Comparison of ENCODE assay signal across 11 cellular contexts in genomic region chr2:47003641-47004427, GRCh38.
DNase-seq lines count a peak whose midpoint lies in the region; ATAC-seq and TF ChIP-seq lines count a peak whose summit lies in the region.
"Had no signal": no experiment of that assay in that cellular context is flagged by ENCODE, and none has a peak within 500 bp of the region (broad histone marks: within the 10 kb centered on the region; RNA-seq: fewer than 3 reads in every experiment).

No MANE protein-coding gene starts in this region.

- DNase-seq in activated naive CD4-positive, alpha-beta T cell treated with anti-CD3 and anti-CD28 coated beads, Interleukin-2, amount 50 U/mL, for 72 hours (ENCODE audit: low spot score in 2 of 2), result no peak
- no peak for DNase-seq in activated naive CD4-positive, alpha-beta T cell treated with anti-CD3 and anti-CD28 coated beads for 36 hours
- DNase-seq in activated T-helper 1 cell treated with anti-CD3 and anti-CD28 coated beads, Interleukin-12 subunit alpha, Interleukin-12 subunit beta, Interleukin-2, Interleukin-4 antibody, amounts not matched to agents 30 ng/mL and 10 ng/mL and 1 ng/mL, durations not matched to agents 14 hours and 24 hours and 36 hours (ENCODE audit: low spot score), result no peak
- DNase-seq in mesenchymal stem cell, result peak; percentile 30
- DNase-seq in type B pancreatic cell (ENCODE audit: extremely low spot score, unreplicated experiment), result no peak
- DNase-seq in NCI-H1436 (lab: John Stamatoyannopoulos, UW), result no peak
- DNase-seq in SKM-1 treated with dmso at 0.1 percent for 144 hours (lab: John Stamatoyannopoulos, UW; ENCODE audit: unreplicated experiment), result no peak
- DNase-seq: kidney, upper lobe of right lung had no signal

- H2AFZ ChIP-seq in mesenchymal stem cell (ENCODE audit: low read depth, low read length), result no peak overlapping the region

- peak overlapping the region; percentile 65 for H4K91ac ChIP-seq in mesenchymal stem cell (ENCODE audit: low read length)

- peaks cover 0 to 11% of the 10 kb centered on the region in 2 donors for H3K36me3 Mint-ChIP-seq in activated naive CD4-positive, alpha-beta T cell treated with anti-CD3 and anti-CD28 coated beads, Interleukin-2, amount 50 U/mL, for 72 hours
- H3K36me3 Mint-ChIP-seq in activated naive CD4-positive, alpha-beta T cell treated with anti-CD3 and anti-CD28 coated beads for 36 hours (ENCODE audit: low read depth), result peaks cover 22% of the 10 kb centered on the region
- peaks cover 26% of the 10 kb centered on the region for H3K36me3 Mint-ChIP-seq in activated T-helper 1 cell treated with anti-CD3 and anti-CD28 coated beads, Interleukin-12 subunit alpha, Interleukin-12 subunit beta, Interleukin-2, Interleukin-4 antibody, amounts not matched to agents 30 ng/mL and 10 ng/mL and 1 ng/mL, durations not matched to agents 14 hours and 24 hours and 36 hours (ENCODE audit: low read depth)
- peaks cover 7% of the 10 kb centered on the region for H3K36me3 Mint-ChIP-seq in type B pancreatic cell

- H3K14ac ChIP-seq in mesenchymal stem cell (ENCODE audit: low read length in 2 of 2), result peak overlapping the region in 1 of 2 experiments; percentile 26

- H3K36me3 ChIP-seq in mesenchymal stem cell (ENCODE audit: control insufficient read depth in 1 of 2, insufficient read depth in 2 of 2, low read depth in 1 of 2, low read length in 2 of 2), result peaks cover 75 to 77% of the 10 kb centered on the region in 2 experiments

- H3K4me3 Mint-ChIP-seq in activated naive CD4-positive, alpha-beta T cell treated with anti-CD3 and anti-CD28 coated beads for 36 hours, result no peak overlapping the region
- no peak overlapping the region for H3K4me3 Mint-ChIP-seq in activated T-helper 1 cell treated with anti-CD3 and anti-CD28 coated beads, Interleukin-12 subunit alpha, Interleukin-12 subunit beta, Interleukin-2, Interleukin-4 antibody, amounts not matched to agents 30 ng/mL and 10 ng/mL and 1 ng/mL, durations not matched to agents 14 hours and 24 hours and 36 hours
- H3K4me3 Mint-ChIP-seq in type B pancreatic cell, result no peak overlapping the region

- H3K18ac ChIP-seq in mesenchymal stem cell (ENCODE audit: low read depth in 1 of 2, low read length in 2 of 2), result peak overlapping the region; percentile 67 to 73

- peak overlapping the region in 1 of 2 donors; percentile 94 for H3K27ac Mint-ChIP-seq in activated naive CD4-positive, alpha-beta T cell treated with anti-CD3 and anti-CD28 coated beads, Interleukin-2, amount 50 U/mL, for 72 hours
- H3K27ac Mint-ChIP-seq in activated naive CD4-positive, alpha-beta T cell treated with anti-CD3 and anti-CD28 coated beads for 36 hours, result no peak overlapping the region
- peak overlapping the region; percentile 33 for H3K27ac Mint-ChIP-seq in activated T-helper 1 cell treated with anti-CD3 and anti-CD28 coated beads, Interleukin-12 subunit alpha, Interleukin-12 subunit beta, Interleukin-2, Interleukin-4 antibody, amounts not matched to agents 30 ng/mL and 10 ng/mL and 1 ng/mL, durations not matched to agents 14 hours and 24 hours and 36 hours
- peak overlapping the region; percentile 63 for H3K27ac Mint-ChIP-seq in type B pancreatic cell

- H2BK12ac ChIP-seq in mesenchymal stem cell (ENCODE audit: low read length in 2 of 2), result peak overlapping the region; percentile 45 to 82

- peak overlapping the region; percentile 64 for H2BK120ac ChIP-seq in mesenchymal stem cell (ENCODE audit: low read depth, low read length)

- no peak overlapping the region for H2AK5ac ChIP-seq in mesenchymal stem cell (ENCODE audit: low read length, severe bottlenecking)

- H2BK5ac ChIP-seq in mesenchymal stem cell (ENCODE audit: low read depth, low read length, poor library complexity, severe bottlenecking), result no peak overlapping the region

- H3K23ac ChIP-seq in mesenchymal stem cell (ENCODE audit: low read length in 2 of 2), result no peak overlapping the region

- peak overlapping the region; percentile 53 for H4K8ac ChIP-seq in mesenchymal stem cell (ENCODE audit: low read length)

- H3K4me1 Mint-ChIP-seq in activated naive CD4-positive, alpha-beta T cell treated with anti-CD3 and anti-CD28 coated beads for 36 hours (ENCODE audit: low read depth), result no peaks in the 10 kb centered on the region
- H3K4me1 Mint-ChIP-seq in activated T-helper 1 cell treated with anti-CD3 and anti-CD28 coated beads, Interleukin-12 subunit alpha, Interleukin-12 subunit beta, Interleukin-2, Interleukin-4 antibody, amounts not matched to agents 30 ng/mL and 10 ng/mL and 1 ng/mL, durations not matched to agents 14 hours and 24 hours and 36 hours (ENCODE audit: low read depth), result peaks cover 5% of the 10 kb centered on the region
- peaks cover 51% of the 10 kb centered on the region for H3K4me1 Mint-ChIP-seq in type B pancreatic cell (ENCODE audit: unreplicated experiment)

- H3K27me3 ChIP-seq in mesenchymal stem cell (ENCODE audit: control insufficient read depth in 1 of 2, insufficient read depth in 1 of 2, low read length in 2 of 2), result no peaks in the 10 kb centered on the region
- H3K27me3 ChIP-seq: upper lobe of right lung had no signal

- CTCF ChIA-PET in activated naive CD4-positive, alpha-beta T cell treated with anti-CD3 and anti-CD28 coated beads for 36 hours (lab: Charles Lee), result interaction anchor here (0.6 to 1.2 kb wide), 2 partner anchors 325 to 764 kb away, joined by 4 read pairs; no protein-coding TSS in a partner anchor

- 95% methylated on average over 8 of the region's 13 CpGs for WGBS in mesenchymal stem cell

- no peak overlapping the region for H3K4me2 ChIP-seq in mesenchymal stem cell (ENCODE audit: low read length, poor library complexity, severe bottlenecking)

- no peaks in the 10 kb centered on the region for H3K9me3 ChIP-seq in mesenchymal stem cell (ENCODE audit: control insufficient read depth, low read length)
- H3K9me3 ChIP-seq: upper lobe of right lung had no signal

- no peak overlapping the region for H3K27ac ChIP-seq in mesenchymal stem cell (ENCODE audit: low read length, poor library complexity, severe bottlenecking)
- H3K27ac ChIP-seq: SK-N-MC, upper lobe of right lung had no signal

- peaks cover 25% of the 10 kb centered on the region for H3K4me1 ChIP-seq in mesenchymal stem cell (ENCODE audit: control insufficient read depth, insufficient read depth, low read depth, low read length)

- H3K4ac ChIP-seq in mesenchymal stem cell (ENCODE audit: low read depth in 1 of 2, low read length in 2 of 2), result peak overlapping the region; percentile 32 to 35

- H3K79me1 ChIP-seq in mesenchymal stem cell (replicated peaks; ENCODE audit: low read length, poor library complexity, severe bottlenecking), result peaks cover 29% of the 10 kb centered on the region

- peak overlapping the region; percentile 94 for H2BK15ac ChIP-seq in mesenchymal stem cell (ENCODE audit: low read depth, poor library complexity, severe bottlenecking)

- TF ChIP-seq CTCF in type B pancreatic cell (conservative IDR thresholded peaks at IDR 0.05), result no peak

- H3K9me3 Mint-ChIP-seq in activated naive CD4-positive, alpha-beta T cell treated with anti-CD3 and anti-CD28 coated beads, Interleukin-2, amount 50 U/mL, for 72 hours, result no peaks in the 10 kb centered on the region
- H3K9me3 Mint-ChIP-seq in activated naive CD4-positive, alpha-beta T cell treated with anti-CD3 and anti-CD28 coated beads for 36 hours, result no peaks in the 10 kb centered on the region
- H3K9me3 Mint-ChIP-seq in activated T-helper 1 cell treated with anti-CD3 and anti-CD28 coated beads, Interleukin-12 subunit alpha, Interleukin-12 subunit beta, Interleukin-2, Interleukin-4 antibody, amounts not matched to agents 30 ng/mL and 10 ng/mL and 1 ng/mL, durations not matched to agents 14 hours and 24 hours and 36 hours, result no peaks in the 10 kb centered on the region
- no peaks in the 10 kb centered on the region for H3K9me3 Mint-ChIP-seq in type B pancreatic cell

- H3K27me3 Mint-ChIP-seq in activated naive CD4-positive, alpha-beta T cell treated with anti-CD3 and anti-CD28 coated beads for 36 hours (ENCODE audit: low read depth), result no peaks in the 10 kb centered on the region
- H3K27me3 Mint-ChIP-seq in activated T-helper 1 cell treated with anti-CD3 and anti-CD28 coated beads, Interleukin-12 subunit alpha, Interleukin-12 subunit beta, Interleukin-2, Interleukin-4 antibody, amounts not matched to agents 30 ng/mL and 10 ng/mL and 1 ng/mL, durations not matched to agents 14 hours and 24 hours and 36 hours (ENCODE audit: insufficient read depth), result no peaks in the 10 kb centered on the region
- no peaks in the 10 kb centered on the region for H3K27me3 Mint-ChIP-seq in type B pancreatic cell

- H3K4me3 ChIP-seq in mesenchymal stem cell (ENCODE audit: insufficient read depth in 1 of 2, low read depth in 1 of 2, low read length in 2 of 2), result no peak overlapping the region
- H3K4me3 ChIP-seq: upper lobe of right lung had no signal

- intact Hi-C loops in activated naive CD4-positive, alpha-beta T cell treated with anti-CD3 and anti-CD28 coated beads for 36 hours (cut with micrococcal nuclease), result no loop called here
- intact Hi-C loops in activated T-helper 1 cell treated with anti-CD3 and anti-CD28 coated beads, Interleukin-12 subunit alpha, Interleukin-12 subunit beta, Interleukin-2, Interleukin-4 antibody, amounts not matched to agents 30 ng/mL and 10 ng/mL and 1 ng/mL, durations not matched to agents 14 hours and 24 hours and 36 hours (cut with micrococcal nuclease), result no loop called here

- ATAC-seq in activated naive CD4-positive, alpha-beta T cell treated with anti-CD3 and anti-CD28 coated beads, Interleukin-2, amount 50 U/mL, for 72 hours, result peak; percentile 19 to 44
- no peak for ATAC-seq in GM19395 (IDR thresholded peaks at IDR 0.05; ENCODE audit: unreplicated experiment)
- ATAC-seq: upper lobe of right lung had no signal

- H3K9ac ChIP-seq in mesenchymal stem cell (ENCODE audit: low read length), result peak overlapping the region; percentile 55
